7 cellular contexts compared by ENCODE assay signal in genomic region chr13:97849305-97849704, GRCh38.
A peak's percentile ranks its signal among the peaks of the same experiment; 100 is the strongest.
DNase-seq lines count a peak whose midpoint lies in the region; ATAC-seq, FAIRE-seq and TF ChIP-seq lines count a peak whose summit lies in the region.

No MANE protein-coding gene starts in this region.

- peak overlapping the region; percentile 58 for H3K9ac ChIP-seq in mesenchymal stem cell (ENCODE audit: low read length)

- H2AFZ ChIP-seq in mesenchymal stem cell (ENCODE audit: low read depth, low read length), result no peak overlapping the region

- no peak for TF ChIP-seq POLR2A in GM12891 (IDR thresholded peaks at IDR 0.05; ENCODE audit: low read depth, low read length)

- WGBS in mesenchymal stem cell, result 79% methylated on average over 3 of the region's 4 CpGs

- no peak overlapping the region for H2BK15ac ChIP-seq in mesenchymal stem cell (ENCODE audit: low read depth, poor library complexity, severe bottlenecking)

- no peak for FAIRE-seq in GM12891 (lab: Jason Lieb, UNC)

- ATAC-seq in GM21528 (IDR thresholded peaks at IDR 0.05; ENCODE audit: low FRiP score, unreplicated experiment), result peak; percentile 93

- H3K27me3 ChIP-seq in mesenchymal stem cell (ENCODE audit: control insufficient read depth in 1 of 2, insufficient read depth in 1 of 2, low read length in 2 of 2), result no peaks in the 10 kb centered on the region

- no peak overlapping the region for H3K23ac ChIP-seq in mesenchymal stem cell (ENCODE audit: low read length in 2 of 2)

- H3K4ac ChIP-seq in mesenchymal stem cell (ENCODE audit: low read depth in 1 of 2, low read length in 2 of 2), result no peak overlapping the region

- H3K27ac ChIP-seq in mesenchymal stem cell (ENCODE audit: low read length, poor library complexity, severe bottlenecking), result no peak overlapping the region

- H3K36me3 ChIP-seq in mesenchymal stem cell (ENCODE audit: control insufficient read depth in 1 of 2, insufficient read depth in 2 of 2, low read depth in 1 of 2, low read length in 2 of 2), result no peaks in the 10 kb centered on the region

- H3K79me1 ChIP-seq in mesenchymal stem cell (replicated peaks; ENCODE audit: low read length, poor library complexity, severe bottlenecking), result no peaks in the 10 kb centered on the region

- H3K4me2 ChIP-seq in mesenchymal stem cell (ENCODE audit: low read length, poor library complexity, severe bottlenecking), result no peak overlapping the region

- H3K4me1 ChIP-seq in mesenchymal stem cell (ENCODE audit: control insufficient read depth, insufficient read depth, low read depth, low read length), result peaks cover 2% of the 10 kb centered on the region

- H4K91ac ChIP-seq in mesenchymal stem cell (ENCODE audit: low read length), result no peak overlapping the region

- DNase-seq in GM12891 (ENCODE audit: insufficient read length, low spot score) (no peak), HT-29 (ENCODE audit: low spot score) (peak; percentile 55), SKM-1 treated with dmso at 0.1 percent for 144 hours (lab: John Stamatoyannopoulos, UW; ENCODE audit: unreplicated experiment) (peak; percentile 43), mesenchymal stem cell (peak; percentile 38), UCSD-AML1 (lab: John Stamatoyannopoulos, UW; ENCODE audit: unreplicated experiment) (no peak)
- no peak for DNase-seq in effector CD4-positive, alpha-beta T cell

- H2BK5ac ChIP-seq in mesenchymal stem cell (ENCODE audit: low read depth, low read length, poor library complexity, severe bottlenecking), result no peak overlapping the region

- no peak overlapping the region for H2BK12ac ChIP-seq in mesenchymal stem cell (ENCODE audit: low read length in 2 of 2)

- H3K9me3 ChIP-seq in mesenchymal stem cell (ENCODE audit: control insufficient read depth, low read length), result no peaks in the 10 kb centered on the region

- no peak overlapping the region for H3K18ac ChIP-seq in mesenchymal stem cell (ENCODE audit: low read depth in 1 of 2, low read length in 2 of 2)

- H4K8ac ChIP-seq in mesenchymal stem cell (ENCODE audit: low read length), result no peak overlapping the region

- no peak overlapping the region for H3K14ac ChIP-seq in mesenchymal stem cell (ENCODE audit: low read length in 2 of 2)

- no peak overlapping the region for H2BK120ac ChIP-seq in mesenchymal stem cell (ENCODE audit: low read depth, low read length)

- no peak overlapping the region for H2AK5ac ChIP-seq in mesenchymal stem cell (ENCODE audit: low read length, severe bottlenecking)

- peak overlapping the region in 1 of 2 experiments; percentile 52 for H3K4me3 ChIP-seq in mesenchymal stem cell (ENCODE audit: insufficient read depth in 1 of 2, low read depth in 1 of 2, low read length in 2 of 2)

TF ChIP-seq in GM12891, 5 proteins besides CTCF, POLR2A, EP300 and RAD21:
- TF ChIP-seq PAX5 (IDR thresholded peaks at IDR 0.05; ENCODE audit: insufficient read depth, low read length, severe bottlenecking), result no peak
- peak; percentile 42 for TF ChIP-seq SPI1 (IDR thresholded peaks at IDR 0.05; ENCODE audit: low read depth, low read length)
- TF ChIP-seq POLR2AphosphoS5 (IDR thresholded peaks at IDR 0.05; ENCODE audit: low read depth, low read length), result no peak
- no peak for TF ChIP-seq POU2F2 (IDR thresholded peaks at IDR 0.05; ENCODE audit: low read depth, low read length)
- no peak for TF ChIP-seq TAF1 (IDR thresholded peaks at IDR 0.05; ENCODE audit: low read depth, low read length)
TF ChIP-seq in GM12891: peak in this region for 1.

Comparison
In these comparisons a context has a peak if more than half of its experiments do, and no peak if none do; other contexts are left out.
1. DNase-seq: peak in HT-29 (single experiment), SKM-1 treated with dmso at 0.1 percent for 144 hours (single experiment) and mesenchymal stem cell (single experiment); none in GM12891 (single experiment), UCSD-AML1 (single experiment) and effector CD4-positive, alpha-beta T cell (single experiment).